Comparison of ENCODE assay signal across 23 cellular contexts in the genomic region with DNA sequence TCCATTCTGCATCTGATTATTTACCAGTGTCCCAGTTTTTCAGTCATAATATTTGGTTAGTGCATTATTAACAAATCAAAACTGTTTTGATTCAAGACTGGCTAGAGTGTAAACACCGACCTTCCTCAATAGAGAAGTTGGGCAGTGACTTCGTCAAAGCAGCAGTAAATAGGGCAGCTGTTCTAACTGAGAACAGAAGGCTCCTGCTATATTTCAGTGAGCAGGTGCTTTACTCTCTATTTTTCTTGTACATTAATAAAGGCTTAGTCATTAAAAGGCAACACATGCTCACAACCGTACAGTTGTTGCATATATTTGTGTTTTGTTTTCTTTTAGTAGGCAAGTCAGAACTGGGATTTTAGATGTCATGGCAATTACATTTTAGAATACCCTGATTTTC.
DNase-seq lines count a peak whose midpoint lies in the region; ATAC-seq and TF ChIP-seq lines count a peak whose summit lies in the region.
"Had no signal": no experiment of that assay in that cellular context is flagged by ENCODE, and none has a peak within 500 bp of the region (broad histone marks: within the 10 kb centered on the region; RNA-seq: fewer than 3 reads in every experiment).

No MANE protein-coding gene starts in this region.

- H3K4me3 ChIP-seq in fibroblast of villous mesenchyme (ENCODE audit: low read depth, low read length) (no peak overlapping the region), testis (no peak overlapping the region), A673 (ENCODE audit: low read depth, low read length, poor library complexity, severe bottlenecking) (no peak overlapping the region)
- H3K4me3 ChIP-seq in CD8-positive, alpha-beta T cell (ENCODE audit: low read depth, low read length): no peak overlapping the region
- H3K4me3 ChIP-seq: gastrocnemius medialis, K562, lower lobe of right lung had no signal

- H3K36me3 Mint-ChIP-seq in mesothelial cell of epicardium: no peaks in the 10 kb centered on the region
- H3K36me3 Mint-ChIP-seq in CD8-positive, alpha-beta T cell: no peaks in the 10 kb centered on the region
- H3K36me3 Mint-ChIP-seq: WTC11 had no signal

- H3K27me3 Mint-ChIP-seq in mesothelial cell of epicardium (ENCODE audit: low read depth): peaks cover 6% of the 10 kb centered on the region
- H3K27me3 Mint-ChIP-seq in CD8-positive, alpha-beta T cell (ENCODE audit: low read depth): no peaks in the 10 kb centered on the region

- ATAC-seq in CD8-positive, alpha-beta T cell: no peak
- ATAC-seq: esophagus mucosa, gastrocnemius medialis, HCT116, K562, lower lobe of right lung, WTC11 had no signal

- H3K36me3 ChIP-seq in testis (ENCODE audit: low read depth, missing control alignments) (no peaks in the 10 kb centered on the region), A673 (ENCODE audit: insufficient read depth, low read length, poor library complexity, severe bottlenecking) (no peaks in the 10 kb centered on the region)
- H3K36me3 ChIP-seq in CD8-positive, alpha-beta T cell (ENCODE audit: insufficient read depth, low read length): no peaks in the 10 kb centered on the region
- H3K36me3 ChIP-seq: brain microvascular endothelial cell, gastrocnemius medialis, lower lobe of right lung, neutrophil had no signal

- no peak overlapping the region for H3K4me3 Mint-ChIP-seq in mesothelial cell of epicardium
- H3K4me3 Mint-ChIP-seq in CD8-positive, alpha-beta T cell: no peak overlapping the region
- H3K4me3 Mint-ChIP-seq: WTC11 had no signal

- TF ChIP-seq CTCF in fibroblast of villous mesenchyme (IDR thresholded peaks at IDR 0.05; ENCODE audit: insufficient read depth, low read depth, low read length) (no peak), mesothelial cell of epicardium (IDR thresholded peaks at IDR 0.05; ENCODE audit: unreplicated experiment) (no peak), testis (IDR thresholded peaks at IDR 0.05) (no peak), A673 (conservative IDR thresholded peaks at IDR 0.05; ENCODE audit: low read depth, low read length) (no peak)
- no peak for TF ChIP-seq CTCF in CD8-positive, alpha-beta T cell (IDR thresholded peaks at IDR 0.05)

- H3K27me3 ChIP-seq in testis: no peaks in the 10 kb centered on the region
- no peaks in the 10 kb centered on the region for H3K27me3 ChIP-seq in A673 (replicated peaks; ENCODE audit: insufficient read depth, low read depth, low read length, poor library complexity)
- H3K27me3 ChIP-seq in CD8-positive, alpha-beta T cell (ENCODE audit: insufficient read depth, low read length): no peaks in the 10 kb centered on the region
- H3K27me3 ChIP-seq: brain microvascular endothelial cell, gastrocnemius medialis, neutrophil had no signal

- peak; percentile 99 for DNase-seq in DMS153 (lab: John Stamatoyannopoulos, UW)
- DNase-seq in NCI-H1417 (lab: John Stamatoyannopoulos, UW): peak in 2 of 3 experiments; percentile 64 to 90
- peak; percentile 12 for DNase-seq in NCI-H345 treated with DMSO at 0.1 percent for 48 hours (lab: John Stamatoyannopoulos, UW; ENCODE audit: unreplicated experiment)
- DNase-seq in fibroblast of villous mesenchyme (ENCODE audit: low read depth): peak; percentile 13
- DNase-seq in mesothelial cell of epicardium (ENCODE audit: low spot score in 2 of 2, unreplicated experiment in 2 of 2): no peak
- no peak for DNase-seq in testis
- no peak for DNase-seq in A673 (ENCODE audit: low spot score)
- no peak for DNase-seq in CD8-positive, alpha-beta T cell
- DNase-seq: activated CD8-positive, alpha-beta memory T cell treated with anti-CD3 and anti-CD28 coated beads, Interleukin-2, amount 50 U/mL, for 48 hours; activated gamma-delta T cell treated with Interleukin-2 at 50 U/mL for 16 hours; brain microvascular endothelial cell; DMS79; effector CD8-positive, alpha-beta T cell; gastrocnemius medialis; lower lobe of right lung; stimulated activated CD4-positive, alpha-beta T cell treated with anti-CD3 and anti-CD28 coated beads, Interleukin-2, amount 100 ng/mL, for 48 hours; stimulated activated naive CD4-positive, alpha-beta T cell treated with Interleukin-2 at 50 U/mL for 16 hours; T1000 had no signal

- POLR2A ChIA-PET in A673 (lab: Charles Lee; ENCODE audit: low non-redundant PET): no interaction called here
- POLR2A ChIA-PET in CD8-positive, alpha-beta T cell (lab: Charles Lee): no interaction called here

- H3K9me3 Mint-ChIP-seq in mesothelial cell of epicardium: no peaks in the 10 kb centered on the region
- no peaks in the 10 kb centered on the region for H3K9me3 Mint-ChIP-seq in CD8-positive, alpha-beta T cell
- H3K9me3 Mint-ChIP-seq: WTC11 had no signal

- H3K4me1 Mint-ChIP-seq in mesothelial cell of epicardium: no peaks in the 10 kb centered on the region
- no peaks in the 10 kb centered on the region for H3K4me1 Mint-ChIP-seq in CD8-positive, alpha-beta T cell (ENCODE audit: low read depth)

- 63 to 73% methylated on average over 3 of the region's 3 CpGs for WGBS in testis, 2 donors

- no peaks in the 10 kb centered on the region for H3K4me1 ChIP-seq in testis
- no peaks in the 10 kb centered on the region for H3K4me1 ChIP-seq in A673 (ENCODE audit: insufficient read depth, low read length, poor library complexity, severe bottlenecking)
- H3K4me1 ChIP-seq in CD8-positive, alpha-beta T cell (ENCODE audit: insufficient read depth, low read length): no peaks in the 10 kb centered on the region
- H3K4me1 ChIP-seq: gastrocnemius medialis, lower lobe of right lung had no signal

- no TSS peak for BruUV-seq in A673 (replicated peaks; lab: Mats Ljungman, UMichigan)

- TF ChIP-seq POLR2A in testis (IDR thresholded peaks at IDR 0.05): no peak

- intact Hi-C loops in testis (cut with DNase I; ENCODE audit: low total_unique reads): no loop called here
- intact Hi-C loops in A673 (cut with micrococcal nuclease; ENCODE audit: unreplicated experiment): no loop called here
- intact Hi-C loops in CD8-positive, alpha-beta T cell (cut with DNase I, micrococcal nuclease): no loop called here

- H3K27ac ChIP-seq in testis (no peak overlapping the region), A673 (ENCODE audit: low read depth, low read length, poor library complexity, severe bottlenecking) (no peak overlapping the region)
- no peak overlapping the region for H3K27ac ChIP-seq in CD8-positive, alpha-beta T cell (ENCODE audit: low read depth, low read length)
- H3K27ac ChIP-seq: brain microvascular endothelial cell, gastrocnemius medialis, lower lobe of right lung, neutrophil had no signal

- no peak overlapping the region for H3K27ac Mint-ChIP-seq in mesothelial cell of epicardium
- H3K27ac Mint-ChIP-seq in CD8-positive, alpha-beta T cell: no peak overlapping the region
- H3K27ac Mint-ChIP-seq: WTC11 had no signal

- H3K9me3 ChIP-seq in testis (no peaks in the 10 kb centered on the region), A673 (ENCODE audit: low read depth, low read length, poor library complexity, severe bottlenecking) (no peaks in the 10 kb centered on the region)
- no peaks in the 10 kb centered on the region for H3K9me3 ChIP-seq in CD8-positive, alpha-beta T cell (ENCODE audit: low read length)
- H3K9me3 ChIP-seq: gastrocnemius medialis, lower lobe of right lung, neutrophil had no signal

- CTCF ChIA-PET in A673 (lab: Charles Lee): no interaction called here
- CTCF ChIA-PET in CD8-positive, alpha-beta T cell (lab: Charles Lee): no interaction called here

Comparison
In these comparisons a context has a peak if more than half of its experiments do, and no peak if none do; other contexts are left out.
1. DNase-seq: peak in DMS153 (single experiment), NCI-H1417 (2 of 3), NCI-H345 treated with DMSO at 0.1 percent for 48 hours (single experiment) and fibroblast of villous mesenchyme (single experiment); none in mesothelial cell of epicardium (0 of 2), testis (single experiment), A673 (single experiment) and CD8-positive, alpha-beta T cell (0 of 7).